1 cellular context compared by ENCODE assay signal in genomic region chr17:78168906-78169793, GRCh38.
TF ChIP-seq lines count a peak whose summit lies in the region.

No MANE protein-coding gene starts in this region.

TF ChIP-seq in endothelial cell of umbilical vein, 7 proteins besides CTCF, POLR2A, EP300 and RAD21 (continued from another document):
- no peak for TF ChIP-seq MYC (IDR thresholded peaks at IDR 0.05; ENCODE audit: low read depth, low read length)
- TF ChIP-seq MAX (IDR thresholded peaks at IDR 0.05; ENCODE audit: insufficient read depth, insufficient read length) = no peak
- TF ChIP-seq POLR2AphosphoS5 (IDR thresholded peaks at IDR 0.05; ENCODE audit: insufficient read depth, low read depth, low read length) = no peak
